Comparison of ENCODE assay signal across 9 cellular contexts in genomic region chr3:182404031-182404430, GRCh38.
"Had no signal": no experiment of that assay in that cellular context is flagged by ENCODE, and none has a peak within 500 bp of the region (broad histone marks: within the 10 kb centered on the region; RNA-seq: fewer than 3 reads in every experiment).

No MANE protein-coding gene starts in this region.

- ATAC-seq: HCT116, HepG2 had no signal

- H3K4me1 ChIP-seq: HAP-1 had no signal

- H3K36me3 ChIP-seq: HAP-1 had no signal

- H3K9ac ChIP-seq: GM23248 had no signal

- H3K27ac ChIP-seq: GM23248, HL-60 had no signal

- H3K9me3 ChIP-seq: HAP-1 had no signal

- FAIRE-seq: HepG2 had no signal

- H2AFZ ChIP-seq: GM23248 had no signal

- DNase-seq: GM23248, GOT3, H7, HFFc6, KG1 had no signal

- H3K4me3 ChIP-seq: GM23248, HAP-1 had no signal
